ENCODE assay signal across 34 cellular contexts in the genomic region with DNA sequence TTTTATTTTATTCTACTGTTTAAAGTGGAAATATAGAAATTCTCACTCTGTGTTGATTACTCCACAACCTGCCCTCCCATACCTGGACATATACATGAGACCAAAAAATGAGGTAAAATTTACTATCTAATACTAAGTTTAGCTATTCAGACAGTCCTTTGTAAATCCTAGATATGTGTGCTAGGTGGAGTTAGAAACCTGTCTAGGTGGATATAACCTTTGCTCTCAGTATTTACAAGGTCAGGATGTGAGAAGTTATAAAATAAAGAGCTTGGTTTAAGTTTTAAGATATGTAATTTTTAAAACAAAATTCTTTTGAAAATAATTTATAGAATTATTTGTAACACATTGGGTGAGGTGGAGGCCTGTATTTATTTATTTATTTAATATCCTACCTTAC.
"Had no signal": no experiment of that assay in that cellular context is flagged by ENCODE, and none has a peak within 500 bp of the region (broad histone marks: within the 10 kb centered on the region; RNA-seq: fewer than 3 reads in every experiment).

No MANE protein-coding gene starts in this region.

- H3K4me3 ChIP-seq: MG63 had no signal

- H3K36me3 ChIP-seq: MG63 had no signal

- H3K9me3 ChIP-seq: MG63 had no signal

- DNase-seq: Karpas-422, Kasumi-1, MG63, MM.1S, MV-4-11, NCI-H1048, NCI-H1092, NCI-H1092 treated with DMSO at 0.1 percent for 48 hours, NCI-H1105, NCI-H1105 treated with DMSO at 0.1 percent for 48 hours, NCI-H1417, NCI-H1417 treated with DMSO at 0.1 percent for 48 hours, NCI-H1436, NCI-H1436 treated with DMSO at 0.1 percent for 48 hours, NCI-H146, NCI-H1694, NCI-H1694 treated with DMSO at 0.1 percent for 48 hours, NCI-H187, NCI-H187 treated with DMSO at 0.1 percent for 48 hours, NCI-H1930, NCI-H2029, NCI-H2029 treated with DMSO at 0.1 percent for 48 hours, NCI-H2081, NCI-H2081 treated with DMSO at 0.1 percent for 48 hours, NCI-H2107, NCI-H2171, NCI-H2171 treated with DMSO at 0.1 percent for 48 hours, NCI-H2227 treated with DMSO at 0.1 percent for 48 hours, NCI-H226, NCI-H345, NCI-H446, NCI-H446 treated with DMSO at 0.1 percent for 48 hours, NCI-H510A, NCI-H510A treated with DMSO at 0.1 percent for 48 hours had no signal

- H3K27me3 ChIP-seq: MG63 had no signal
